Comparison of ENCODE assay signal across 1 cellular context in genomic region chr9:94213513-94214124, GRCh38.
A peak's percentile ranks its signal among the peaks of the same experiment; 100 is the strongest.
TF ChIP-seq lines count a peak whose summit lies in the region.

No MANE protein-coding gene starts in this region.

TF ChIP-seq in GM12878, 131 proteins besides CTCF, POLR2A, EP300 and RAD21 (continued from another document):
- TF ChIP-seq CHD2 (IDR thresholded peaks at IDR 0.05; ENCODE audit: borderline replicate concordance, low read depth, low read length) (no peak), HDAC2 (IDR thresholded peaks at IDR 0.05) (no peak), BCL11A (IDR thresholded peaks at IDR 0.05; ENCODE audit: low read depth, low read length) (no peak), RFX5 (IDR thresholded peaks at IDR 0.05; ENCODE audit: low read depth, low read length) (no peak), JUND (IDR thresholded peaks at IDR 0.05; ENCODE audit: low read depth, low read length) (no peak), RUNX3 (IDR thresholded peaks at IDR 0.05; ENCODE audit: low read length) (peak; percentile 15; the same call in 1 of the 2 replicates), HCFC1 (IDR thresholded peaks at IDR 0.05; ENCODE audit: low read length) (no peak), SMC3 (IDR thresholded peaks at IDR 0.05; ENCODE audit: borderline replicate concordance, low read length) (peak; percentile 99), SMARCA5 (IDR thresholded peaks at IDR 0.05) (0 out of 2 replicates have a peak, but pooled peaks have one; percentile 33), LARP7 (IDR thresholded peaks at IDR 0.05) (no peak), RCOR1 (conservative IDR thresholded peaks at IDR 0.05; ENCODE audit: low read depth, low read length) (no peak), CBFB (IDR thresholded peaks at IDR 0.05; ENCODE audit: low read depth) (no peak)
- TF ChIP-seq, protein P1, sequence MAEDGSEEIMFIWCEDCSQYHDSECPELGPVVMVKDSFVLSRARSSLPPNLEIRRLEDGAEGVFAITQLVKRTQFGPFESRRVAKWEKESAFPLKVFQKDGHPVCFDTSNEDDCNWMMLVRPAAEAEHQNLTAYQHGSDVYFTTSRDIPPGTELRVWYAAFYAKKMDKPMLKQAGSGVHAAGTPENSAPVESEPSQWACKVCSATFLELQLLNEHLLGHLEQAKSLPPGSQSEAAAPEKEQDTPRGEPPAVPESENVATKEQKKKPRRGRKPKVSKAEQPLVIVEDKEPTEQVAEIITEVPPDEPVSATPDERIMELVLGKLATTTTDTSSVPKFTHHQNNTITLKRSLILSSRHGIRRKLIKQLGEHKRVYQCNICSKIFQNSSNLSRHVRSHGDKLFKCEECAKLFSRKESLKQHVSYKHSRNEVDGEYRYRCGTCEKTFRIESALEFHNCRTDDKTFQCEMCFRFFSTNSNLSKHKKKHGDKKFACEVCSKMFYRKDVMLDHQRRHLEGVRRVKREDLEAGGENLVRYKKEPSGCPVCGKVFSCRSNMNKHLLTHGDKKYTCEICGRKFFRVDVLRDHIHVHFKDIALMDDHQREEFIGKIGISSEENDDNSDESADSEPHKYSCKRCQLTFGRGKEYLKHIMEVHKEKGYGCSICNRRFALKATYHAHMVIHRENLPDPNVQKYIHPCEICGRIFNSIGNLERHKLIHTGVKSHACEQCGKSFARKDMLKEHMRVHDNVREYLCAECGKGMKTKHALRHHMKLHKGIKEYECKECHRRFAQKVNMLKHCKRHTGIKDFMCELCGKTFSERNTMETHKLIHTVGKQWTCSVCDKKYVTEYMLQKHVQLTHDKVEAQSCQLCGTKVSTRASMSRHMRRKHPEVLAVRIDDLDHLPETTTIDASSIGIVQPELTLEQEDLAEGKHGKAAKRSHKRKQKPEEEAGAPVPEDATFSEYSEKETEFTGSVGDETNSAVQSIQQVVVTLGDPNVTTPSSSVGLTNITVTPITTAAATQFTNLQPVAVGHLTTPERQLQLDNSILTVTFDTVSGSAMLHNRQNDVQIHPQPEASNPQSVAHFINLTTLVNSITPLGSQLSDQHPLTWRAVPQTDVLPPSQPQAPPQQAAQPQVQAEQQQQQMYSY (CRISPR knock-in tag; IDR thresholded peaks at IDR 0.05), result no peak
- TF ChIP-seq, protein P2, sequence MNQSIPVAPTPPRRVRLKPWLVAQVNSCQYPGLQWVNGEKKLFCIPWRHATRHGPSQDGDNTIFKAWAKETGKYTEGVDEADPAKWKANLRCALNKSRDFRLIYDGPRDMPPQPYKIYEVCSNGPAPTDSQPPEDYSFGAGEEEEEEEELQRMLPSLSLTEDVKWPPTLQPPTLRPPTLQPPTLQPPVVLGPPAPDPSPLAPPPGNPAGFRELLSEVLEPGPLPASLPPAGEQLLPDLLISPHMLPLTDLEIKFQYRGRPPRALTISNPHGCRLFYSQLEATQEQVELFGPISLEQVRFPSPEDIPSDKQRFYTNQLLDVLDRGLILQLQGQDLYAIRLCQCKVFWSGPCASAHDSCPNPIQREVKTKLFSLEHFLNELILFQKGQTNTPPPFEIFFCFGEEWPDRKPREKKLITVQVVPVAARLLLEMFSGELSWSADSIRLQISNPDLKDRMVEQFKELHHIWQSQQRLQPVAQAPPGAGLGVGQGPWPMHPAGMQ (IDR thresholded peaks at IDR 0.05; ENCODE audit: borderline replicate concordance), result no peak
TF ChIP-seq in GM12878: peak in this region for 6.
